In genomic region chr22:19730662-19731360, GRCh38 we compare ENCODE assay signal across 1 cellular context.
TF ChIP-seq lines count a peak whose summit lies in the region.

No MANE protein-coding gene starts in this region.

TF ChIP-seq in K562, 482 proteins besides CTCF, POLR2A, EP300 and RAD21 (continued from another document and continues in another):
- TF ChIP-seq POLR3A (IDR thresholded peaks at IDR 0.05; ENCODE audit: borderline replicate concordance, extremely low read depth, insufficient read depth, insufficient read length) = no peak
- TF ChIP-seq ELF4 (CRISPR knock-in tag; IDR thresholded peaks at IDR 0.05) = peak; percentile 83; the same call in 1 of the 2 replicates
- TF ChIP-seq BRF2 (IDR thresholded peaks at IDR 0.05; ENCODE audit: borderline replicate concordance, insufficient read depth, insufficient read length) = no peak
- TF ChIP-seq MAFK (IDR thresholded peaks at IDR 0.05; ENCODE audit: low read length) = peak; percentile 29; the same call in 1 of the 2 replicates
- peak in 1 of 2 experiments; percentile 74; a peak in 3 of 4 replicates for TF ChIP-seq RCOR1 (IDR thresholded peaks at IDR 0.05; ENCODE audit: borderline replicate concordance in 1 of 2, low read depth in 2 of 2, low read length in 2 of 2)
- no peak for TF ChIP-seq AFF4 (CRISPR knock-in tag; IDR thresholded peaks at IDR 0.05)
- TF ChIP-seq, protein P1, sequence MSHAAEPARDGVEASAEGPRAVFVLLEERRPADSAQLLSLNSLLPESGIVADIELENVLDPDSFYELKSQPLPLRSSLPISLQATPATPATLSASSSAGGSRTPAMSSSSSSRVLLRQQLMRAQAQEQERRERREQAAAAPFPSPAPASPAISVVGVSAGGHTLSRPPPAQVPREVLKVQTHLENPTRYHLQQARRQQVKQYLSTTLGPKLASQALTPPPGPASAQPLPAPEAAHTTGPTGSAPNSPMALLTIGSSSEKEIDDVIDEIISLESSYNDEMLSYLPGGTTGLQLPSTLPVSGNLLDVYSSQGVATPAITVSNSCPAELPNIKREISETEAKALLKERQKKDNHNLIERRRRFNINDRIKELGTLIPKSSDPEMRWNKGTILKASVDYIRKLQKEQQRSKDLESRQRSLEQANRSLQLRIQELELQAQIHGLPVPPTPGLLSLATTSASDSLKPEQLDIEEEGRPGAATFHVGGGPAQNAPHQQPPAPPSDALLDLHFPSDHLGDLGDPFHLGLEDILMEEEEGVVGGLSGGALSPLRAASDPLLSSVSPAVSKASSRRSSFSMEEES (CRISPR knock-in tag; IDR thresholded peaks at IDR 0.05) = no peak; the same call in 1 of the 2 replicates
- peak; percentile 88 to 94 for TF ChIP-seq SIN3A (IDR thresholded peaks at IDR 0.05; ENCODE audit: borderline replicate concordance in 2 of 2, control insufficient read depth in 1 of 2, low read depth in 2 of 2, low read length in 2 of 2)
- peak; percentile 90 for TF ChIP-seq CHCHD3 (CRISPR knock-in tag; IDR thresholded peaks at IDR 0.05)
- TF ChIP-seq ZNF668 (CRISPR knock-in tag; IDR thresholded peaks at IDR 0.05) = peak; percentile 61; the same call in 1 of the 2 replicates
- TF ChIP-seq FOXP1 (CRISPR knock-in tag; IDR thresholded peaks at IDR 0.05) = no peak
- no peak for TF ChIP-seq ZNF184 (CRISPR knock-in tag; IDR thresholded peaks at IDR 0.05)
- TF ChIP-seq ZFP1 (CRISPR knock-in tag; IDR thresholded peaks at IDR 0.05) = 0 out of 2 replicates have a peak, but pooled peaks have one; percentile 52
- 0 out of 2 replicates have a peak, but pooled peaks have one; percentile 37 for TF ChIP-seq MEF2D (tag; conservative IDR thresholded peaks at IDR 0.05; ENCODE audit: low read depth)
- TF ChIP-seq ZKSCAN8 (CRISPR knock-in tag; IDR thresholded peaks at IDR 0.05) = no peak
- TF ChIP-seq RBFOX2 (IDR thresholded peaks at IDR 0.05; ENCODE audit: low read depth, low read length) = peak; percentile 83
- peak; percentile 75 for TF ChIP-seq ZNF175 (CRISPR knock-in tag; IDR thresholded peaks at IDR 0.05; ENCODE audit: low read depth)
- peak; percentile 46; the same call in 1 of the 2 replicates for TF ChIP-seq SPI1 (IDR thresholded peaks at IDR 0.05; ENCODE audit: borderline replicate concordance, low read depth, low read length)
- TF ChIP-seq MAFF (IDR thresholded peaks at IDR 0.05; ENCODE audit: low read length) = no peak
- peak; percentile 73 for TF ChIP-seq DACH1 (IDR thresholded peaks at IDR 0.05; ENCODE audit: partially characterized antibody)
- TF ChIP-seq LEF1 (IDR thresholded peaks at IDR 0.05) = no peak
- TF ChIP-seq TRIM24 (IDR thresholded peaks at IDR 0.05) = peak; percentile 43 to 79; a peak in 3 of 4 replicates
- TF ChIP-seq ZNF224 (CRISPR knock-in tag; IDR thresholded peaks at IDR 0.05) = no peak
- TF ChIP-seq, protein P2, sequence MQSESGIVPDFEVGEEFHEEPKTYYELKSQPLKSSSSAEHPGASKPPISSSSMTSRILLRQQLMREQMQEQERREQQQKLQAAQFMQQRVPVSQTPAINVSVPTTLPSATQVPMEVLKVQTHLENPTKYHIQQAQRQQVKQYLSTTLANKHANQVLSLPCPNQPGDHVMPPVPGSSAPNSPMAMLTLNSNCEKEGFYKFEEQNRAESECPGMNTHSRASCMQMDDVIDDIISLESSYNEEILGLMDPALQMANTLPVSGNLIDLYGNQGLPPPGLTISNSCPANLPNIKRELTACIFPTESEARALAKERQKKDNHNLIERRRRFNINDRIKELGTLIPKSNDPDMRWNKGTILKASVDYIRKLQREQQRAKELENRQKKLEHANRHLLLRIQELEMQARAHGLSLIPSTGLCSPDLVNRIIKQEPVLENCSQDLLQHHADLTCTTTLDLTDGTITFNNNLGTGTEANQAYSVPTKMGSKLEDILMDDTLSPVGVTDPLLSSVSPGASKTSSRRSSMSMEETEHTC (IDR thresholded peaks at IDR 0.05) = no peak; the same call in none of the 2 replicates
- no peak for TF ChIP-seq BRD9 (IDR thresholded peaks at IDR 0.05; ENCODE audit: low read depth, partially characterized antibody)
- TF ChIP-seq SMARCA4 (IDR thresholded peaks at IDR 0.05) = no peak
- TF ChIP-seq ATF1 (CRISPR knock-in tag; IDR thresholded peaks at IDR 0.05) = 0 out of 2 replicates have a peak, but pooled peaks have one; percentile 39
- TF ChIP-seq ATF1 (tag; IDR thresholded peaks at IDR 0.05) = peak; percentile 94
- TF ChIP-seq ZBTB26 (CRISPR knock-in tag; IDR thresholded peaks at IDR 0.05) = peak; percentile 92
- TF ChIP-seq HDAC8 (tag; IDR thresholded peaks at IDR 0.05) = peak; percentile 88; the same call in 1 of the 2 replicates
- TF ChIP-seq GATAD2A (IDR thresholded peaks at IDR 0.05) = peak; percentile 77
- TF ChIP-seq ZNF76 (CRISPR knock-in tag; IDR thresholded peaks at IDR 0.05; ENCODE audit: borderline replicate concordance) = peak; percentile 65; the same call in 1 of the 2 replicates
- TF ChIP-seq TEAD1 (CRISPR knock-in tag; IDR thresholded peaks at IDR 0.05) = peak in 1 of 2 experiments; percentile 52; a peak in 2 of 4 replicates
- TF ChIP-seq CREM (IDR thresholded peaks at IDR 0.05; ENCODE audit: low read depth) = no peak
- TF ChIP-seq CBX1 (IDR thresholded peaks at IDR 0.05; ENCODE audit: low read depth) = no peak
- no peak for TF ChIP-seq NELFE (IDR thresholded peaks at IDR 0.05; ENCODE audit: insufficient read depth, insufficient read length)
- TF ChIP-seq TSHZ1 (CRISPR knock-in tag; IDR thresholded peaks at IDR 0.05) = peak; percentile 77; the same call in 1 of the 2 replicates
- no peak for TF ChIP-seq PATZ1 (CRISPR knock-in tag; IDR thresholded peaks at IDR 0.05; ENCODE audit: borderline replicate concordance)
- no peak for TF ChIP-seq STAG1 (CRISPR knock-in tag; IDR thresholded peaks at IDR 0.05; ENCODE audit: borderline replicate concordance)
- TF ChIP-seq, protein P3, sequence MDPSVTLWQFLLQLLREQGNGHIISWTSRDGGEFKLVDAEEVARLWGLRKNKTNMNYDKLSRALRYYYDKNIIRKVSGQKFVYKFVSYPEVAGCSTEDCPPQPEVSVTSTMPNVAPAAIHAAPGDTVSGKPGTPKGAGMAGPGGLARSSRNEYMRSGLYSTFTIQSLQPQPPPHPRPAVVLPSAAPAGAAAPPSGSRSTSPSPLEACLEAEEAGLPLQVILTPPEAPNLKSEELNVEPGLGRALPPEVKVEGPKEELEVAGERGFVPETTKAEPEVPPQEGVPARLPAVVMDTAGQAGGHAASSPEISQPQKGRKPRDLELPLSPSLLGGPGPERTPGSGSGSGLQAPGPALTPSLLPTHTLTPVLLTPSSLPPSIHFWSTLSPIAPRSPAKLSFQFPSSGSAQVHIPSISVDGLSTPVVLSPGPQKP (CRISPR knock-in tag; IDR thresholded peaks at IDR 0.05) = no peak
- no peak for TF ChIP-seq ASH1L (IDR thresholded peaks at IDR 0.05; ENCODE audit: borderline replicate concordance, low read depth, partially characterized antibody)
- no peak for TF ChIP-seq COPS2 (conservative IDR thresholded peaks at IDR 0.05)
- peak; percentile 87 for TF ChIP-seq TRIM28 (IDR thresholded peaks at IDR 0.05)
- TF ChIP-seq ZSCAN32 (CRISPR knock-in tag; IDR thresholded peaks at IDR 0.05) = peak; percentile 56; the same call in 1 of the 2 replicates
- TF ChIP-seq NFE2 (IDR thresholded peaks at IDR 0.05; ENCODE audit: low read depth) = 0 out of 2 replicates have a peak, but pooled peaks have one; percentile 4
- TF ChIP-seq ZNF239 (CRISPR knock-in tag; IDR thresholded peaks at IDR 0.05) = peak; percentile 64; the same call in 1 of the 2 replicates
- TF ChIP-seq HDAC2 (IDR thresholded peaks at IDR 0.05) = peak; percentile 97
- TF ChIP-seq ETV6 (IDR thresholded peaks at IDR 0.05; ENCODE audit: borderline replicate concordance in 1 of 2, low read depth in 2 of 2, low read length in 1 of 2) = peak in 1 of 2 experiments; percentile 13; a peak in 1 of 4 replicates
- no peak for TF ChIP-seq ETV6 (CRISPR knock-in tag; IDR thresholded peaks at IDR 0.05; ENCODE audit: borderline replicate concordance)
- peak; percentile 93; the same call in 1 of the 2 replicates for TF ChIP-seq ARID3B (CRISPR knock-in tag; IDR thresholded peaks at IDR 0.05; ENCODE audit: borderline replicate concordance)
